In the genomic region with DNA sequence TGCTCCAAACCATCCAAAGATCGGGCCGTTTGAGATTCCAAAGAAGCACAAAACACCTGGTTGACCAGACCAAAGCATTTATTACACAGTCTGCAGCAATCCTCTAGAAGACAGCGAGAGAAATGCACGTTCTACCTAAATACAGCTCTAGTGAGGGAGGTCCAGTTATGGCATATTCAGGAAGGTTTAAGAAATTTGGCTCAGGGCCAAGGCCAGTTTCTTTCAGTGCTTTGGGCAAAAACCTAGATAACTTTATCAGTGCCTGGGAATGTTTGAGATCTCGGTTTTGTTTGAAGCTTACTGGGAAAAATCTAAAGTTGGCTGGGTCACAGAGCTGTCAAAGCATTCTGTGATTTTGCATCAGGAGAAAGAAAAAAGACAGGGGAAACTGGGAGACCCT, we compare ENCODE assay signal across 1 cellular context.
TF ChIP-seq lines count a peak whose summit lies in the region.

No MANE protein-coding gene starts in this region.

TF ChIP-seq in GM23338, 12 proteins besides CTCF, POLR2A, EP300 and RAD21 (continued from another document):
- TF ChIP-seq ZNF462 (CRISPR knock-in tag; IDR thresholded peaks at IDR 0.05), result no peak
